Comparison of ENCODE assay signal across 12 cellular contexts in genomic region chr17:7550359-7550758, GRCh38. TPM values are rescaled to one million over a fixed set of nuclear protein-coding genes. Genes with fewer than 3 reads are reported as not detected.
A peak's percentile ranks its signal among the peaks of the same experiment; 100 is the strongest.
DNase-seq lines count a peak whose midpoint lies in the region; ATAC-seq and TF ChIP-seq lines count a peak whose summit lies in the region.
"Had no signal": no experiment of that assay in that cellular context is flagged by ENCODE, and none has a peak within 500 bp of the region (broad histone marks: within the 10 kb centered on the region; RNA-seq: fewer than 3 reads in every experiment).

No MANE protein-coding gene starts in this region.

- H3K27me3 ChIP-seq in thoracic aorta (replicated peaks; ENCODE audit: insufficient read depth), result no peaks in the 10 kb centered on the region

- no peak overlapping the region for H2AFZ ChIP-seq in OCI-LY7 (ENCODE audit: low read length)

- H3K36me3 ChIP-seq in thoracic aorta, result peaks cover 3% of the 10 kb centered on the region
- no peaks in the 10 kb centered on the region for H3K36me3 ChIP-seq in OCI-LY7 (ENCODE audit: insufficient read depth, low read length)
- H3K36me3 ChIP-seq: cardiac muscle cell had no signal

- no peaks in the 10 kb centered on the region for H4K20me1 ChIP-seq in OCI-LY7 (ENCODE audit: insufficient read depth, low read length)

- H3K4me3 Mint-ChIP-seq in activated naive CD4-positive, alpha-beta T cell treated with anti-CD3 and anti-CD28 coated beads, Interleukin-2, amount 50 U/mL, for 24 hours, result peak overlapping the region; percentile 66
- H3K4me3 Mint-ChIP-seq in activated naive CD4-positive, alpha-beta T cell treated with anti-CD3 and anti-CD28 coated beads for 36 hours, result no peak overlapping the region
- H3K4me3 Mint-ChIP-seq in activated T-helper 17 cell treated with anti-CD3 and anti-CD28 coated beads, Interleukin-2, amount 50 U/mL, for 72 hours, result peak overlapping the region; percentile 77

- H3K4me3 ChIP-seq in thoracic aorta, result peak overlapping the region; percentile 85
- H3K4me3 ChIP-seq in OCI-LY7 (ENCODE audit: low read depth, low read length, poor library complexity, severe bottlenecking), result no peak overlapping the region
- H3K4me3 ChIP-seq: cardiac muscle cell had no signal

- intact Hi-C loops in activated naive CD4-positive, alpha-beta T cell treated with anti-CD3 and anti-CD28 coated beads for 36 hours (cut with micrococcal nuclease), result no loop called here
- intact Hi-C loops in OCI-LY7 (cut with micrococcal nuclease; ENCODE audit: unreplicated experiment), result no loop called here

- no TSS peak for BruUV-seq in OCI-LY7 (replicated peaks; lab: Mats Ljungman, UMichigan)

- CTCF ChIA-PET in activated naive CD4-positive, alpha-beta T cell treated with anti-CD3 and anti-CD28 coated beads for 36 hours (lab: Charles Lee), result interaction anchor here (0.6 to 2.5 kb wide), 2 partner anchors 10 to 27 kb away, joined by 3 to 14 read pairs; no protein-coding TSS in a partner anchor
- CTCF ChIA-PET in OCI-LY7 (lab: Charles Lee; ENCODE audit: unreplicated experiment), result no interaction called here

- TF ChIP-seq CTCF in thoracic aorta (IDR thresholded peaks at IDR 0.05) (no peak), OCI-LY7 (conservative IDR thresholded peaks at IDR 0.05; ENCODE audit: low read length) (no peak)

- H3K4me2 ChIP-seq in OCI-LY7 (ENCODE audit: low read length), result no peak overlapping the region

- no peak overlapping the region for H3K27ac Mint-ChIP-seq in activated naive CD4-positive, alpha-beta T cell treated with anti-CD3 and anti-CD28 coated beads, Interleukin-2, amount 50 U/mL, for 24 hours
- no peak overlapping the region for H3K27ac Mint-ChIP-seq in activated naive CD4-positive, alpha-beta T cell treated with anti-CD3 and anti-CD28 coated beads for 36 hours
- H3K27ac Mint-ChIP-seq in activated T-helper 17 cell treated with anti-CD3 and anti-CD28 coated beads, Interleukin-2, amount 50 U/mL, for 72 hours, result no peak overlapping the region

- H3K27ac ChIP-seq in thoracic aorta, result peak overlapping the region; percentile 73 to 91
- H3K27ac ChIP-seq in OCI-LY7 (ENCODE audit: low read depth, low read length, poor library complexity, severe bottlenecking), result no peak overlapping the region
- H3K27ac ChIP-seq: cardiac muscle cell had no signal

- peaks cover 63% of the 10 kb centered on the region for H3K4me1 Mint-ChIP-seq in activated naive CD4-positive, alpha-beta T cell treated with anti-CD3 and anti-CD28 coated beads, Interleukin-2, amount 50 U/mL, for 24 hours
- peaks cover 54% of the 10 kb centered on the region for H3K4me1 Mint-ChIP-seq in activated naive CD4-positive, alpha-beta T cell treated with anti-CD3 and anti-CD28 coated beads for 36 hours (ENCODE audit: low read depth)
- peaks cover 41% of the 10 kb centered on the region for H3K4me1 Mint-ChIP-seq in activated T-helper 17 cell treated with anti-CD3 and anti-CD28 coated beads, Interleukin-2, amount 50 U/mL, for 72 hours

- no peaks in the 10 kb centered on the region for H3K79me2 ChIP-seq in OCI-LY7 (ENCODE audit: insufficient read depth, low read depth, low read length)

- H3K9me3 ChIP-seq in thoracic aorta (no peaks in the 10 kb centered on the region), OCI-LY7 (ENCODE audit: low read length) (no peaks in the 10 kb centered on the region)

- no peaks in the 10 kb centered on the region for H3K27me3 Mint-ChIP-seq in activated naive CD4-positive, alpha-beta T cell treated with anti-CD3 and anti-CD28 coated beads, Interleukin-2, amount 50 U/mL, for 24 hours
- H3K27me3 Mint-ChIP-seq in activated naive CD4-positive, alpha-beta T cell treated with anti-CD3 and anti-CD28 coated beads for 36 hours (ENCODE audit: low read depth), result no peaks in the 10 kb centered on the region
- no peaks in the 10 kb centered on the region for H3K27me3 Mint-ChIP-seq in activated T-helper 17 cell treated with anti-CD3 and anti-CD28 coated beads, Interleukin-2, amount 50 U/mL, for 72 hours

- DNase-seq in activated naive CD4-positive, alpha-beta T cell treated with anti-CD3 and anti-CD28 coated beads for 36 hours, result no peak
- DNase-seq in myocyte (ENCODE audit: low read depth), result peak; percentile 56
- DNase-seq in thoracic aorta (ENCODE audit: low spot score), result no peak
- no peak for DNase-seq in OCI-LY7 (ENCODE audit: low spot score)
- no peak for DNase-seq in SKM-1 treated with dmso at 0.1 percent for 144 hours (lab: John Stamatoyannopoulos, UW; ENCODE audit: unreplicated experiment)
- DNase-seq: NCI-H1417 treated with DMSO at 0.1 percent for 48 hours, NCI-H774, SHP77 treated with DMSO at 0.1 percent for 48 hours had no signal

- no peaks in the 10 kb centered on the region for H3K36me3 Mint-ChIP-seq in activated naive CD4-positive, alpha-beta T cell treated with anti-CD3 and anti-CD28 coated beads, Interleukin-2, amount 50 U/mL, for 24 hours
- no peaks in the 10 kb centered on the region for H3K36me3 Mint-ChIP-seq in activated naive CD4-positive, alpha-beta T cell treated with anti-CD3 and anti-CD28 coated beads for 36 hours (ENCODE audit: low read depth)
- H3K36me3 Mint-ChIP-seq in activated T-helper 17 cell treated with anti-CD3 and anti-CD28 coated beads, Interleukin-2, amount 50 U/mL, for 72 hours (ENCODE audit: low read depth), result peaks cover 14% of the 10 kb centered on the region

- no peaks in the 10 kb centered on the region for H3K9me3 Mint-ChIP-seq in activated naive CD4-positive, alpha-beta T cell treated with anti-CD3 and anti-CD28 coated beads, Interleukin-2, amount 50 U/mL, for 24 hours
- H3K9me3 Mint-ChIP-seq in activated naive CD4-positive, alpha-beta T cell treated with anti-CD3 and anti-CD28 coated beads for 36 hours, result no peaks in the 10 kb centered on the region
- H3K9me3 Mint-ChIP-seq in activated T-helper 17 cell treated with anti-CD3 and anti-CD28 coated beads, Interleukin-2, amount 50 U/mL, for 72 hours, result no peaks in the 10 kb centered on the region

- POLR2A ChIA-PET in OCI-LY7 (lab: Charles Lee), result no interaction called here

- ATAC-seq in activated T-helper 17 cell treated with anti-CD3 and anti-CD28 coated beads, Interleukin-2, amount 50 U/mL, for 72 hours (replicated peaks), result no peak
- ATAC-seq in thoracic aorta (ENCODE audit: insufficient number of reproducible peaks, low FRiP score, low read depth), result no peak
- ATAC-seq in GM18909 (IDR thresholded peaks at IDR 0.05; ENCODE audit: poor library complexity, unreplicated experiment), result no peak

- H3K9me2 ChIP-seq in OCI-LY7 (ENCODE audit: insufficient read depth, low read length), result no peaks in the 10 kb centered on the region

- H3K4me1 ChIP-seq in thoracic aorta (ENCODE audit: control insufficient read depth in 1 of 2, low read depth in 2 of 2) (peaks cover 10 to 21% of the 10 kb centered on the region in 2 donors), OCI-LY7 (ENCODE audit: insufficient read depth, low read length, poor library complexity, severe bottlenecking) (peaks cover 14% of the 10 kb centered on the region)

RNA-seq across cellular contexts. Expression of gene TNFSF12, which starts 1.5 kb away (rescaled TPM):
- total RNA-seq in activated naive CD4-positive, alpha-beta T cell treated with anti-CD3 and anti-CD28 coated beads for 36 hours, result 1 to 10 TPM; 5.8 to 7.4 TPM
- total RNA-seq in activated T-helper 17 cell treated with anti-CD3 and anti-CD28 coated beads, Interleukin-2, amount 50 U/mL, for 72 hours, result 10 to 100 TPM; 27.4 to 44.2 TPM
- total RNA-seq in myocyte (7.4 and 8.6 TPM in 2 replicates), thoracic aorta (10 to 100 TPM; 54.6 to 98.3 TPM), OCI-LY7 (2022) (not detected in 2 replicates)
- 13.4 TPM for polyA plus RNA-seq in myocyte (2012)
- total RNA-seq in OCI-LY7 (2014; rRNA removed; shearing (Covaris generic)), result not detected in 2 replicates

RNA-seq across cellular contexts. Expression of gene TNFSF13, which starts 8.2 kb away (rescaled TPM):
- 1 to 10 TPM; 2.1 to 2.6 TPM for total RNA-seq in activated naive CD4-positive, alpha-beta T cell treated with anti-CD3 and anti-CD28 coated beads for 36 hours
- total RNA-seq in activated T-helper 17 cell treated with anti-CD3 and anti-CD28 coated beads, Interleukin-2, amount 50 U/mL, for 72 hours, result 1 to 10 TPM; 1.5 to 1.9 TPM
- 0.11 TPM in 1 of 2 replicates, not detected in the other for total RNA-seq in myocyte
- 1.8 TPM for polyA plus RNA-seq in myocyte (2012)
- total RNA-seq in thoracic aorta, result 10 to 100 TPM; 40.5 to 49.2 TPM
- 0.49 and 0.98 TPM in 2 replicates for total RNA-seq in OCI-LY7 (2014; rRNA removed; shearing (Covaris generic))
- total RNA-seq in OCI-LY7 (2022), result 4.8 and 6.0 TPM in 2 replicates

RNA-seq across cellular contexts. Expression of gene SENP3, which starts 11.4 kb away (rescaled TPM):
- 10 to 100 TPM; 43.2 to 46.9 TPM for total RNA-seq in activated naive CD4-positive, alpha-beta T cell treated with anti-CD3 and anti-CD28 coated beads for 36 hours
- total RNA-seq in activated T-helper 17 cell treated with anti-CD3 and anti-CD28 coated beads, Interleukin-2, amount 50 U/mL, for 72 hours, result 10 to 100 TPM; 28.9 to 59.3 TPM
- total RNA-seq in myocyte, result 93.6 and 114 TPM in 2 replicates
- 58.1 TPM for polyA plus RNA-seq in myocyte (2012)
- total RNA-seq in thoracic aorta, result 10 to 100 TPM; 47.0 to 80.7 TPM
- total RNA-seq in OCI-LY7 (2014; rRNA removed; shearing (Covaris generic)), result 100 and 102 TPM in 2 replicates
- total RNA-seq in OCI-LY7 (2022), result 62.4 and 77.6 TPM in 2 replicates

RNA-seq across cellular contexts. Expression of gene CD68, which starts 29.1 kb away (rescaled TPM):
- total RNA-seq in activated naive CD4-positive, alpha-beta T cell treated with anti-CD3 and anti-CD28 coated beads for 36 hours, result 10 to 100 TPM; 11.6 to 12.6 TPM
- 10 to 100 TPM; 17.5 to 51.8 TPM for total RNA-seq in activated T-helper 17 cell treated with anti-CD3 and anti-CD28 coated beads, Interleukin-2, amount 50 U/mL, for 72 hours
- 7.6 and 9.1 TPM in 2 replicates for total RNA-seq in myocyte
- 13.6 TPM for polyA plus RNA-seq in myocyte (2012)
- total RNA-seq in thoracic aorta, result 100 to 1,000 TPM in 1 of 2 donors, 10 to 100 TPM in 1; 70.8 to 133 TPM
- 0.10 and 0.54 TPM in 2 replicates for total RNA-seq in OCI-LY7 (2014; rRNA removed; shearing (Covaris generic))
- 0.44 and 0.72 TPM in 2 replicates for total RNA-seq in OCI-LY7 (2022)

RNA-seq across cellular contexts. Expression of gene MPDU1, which starts 33.3 kb away (rescaled TPM):
- 10 to 100 TPM; 48.8 to 53.5 TPM for total RNA-seq in activated naive CD4-positive, alpha-beta T cell treated with anti-CD3 and anti-CD28 coated beads for 36 hours
- total RNA-seq in activated T-helper 17 cell treated with anti-CD3 and anti-CD28 coated beads, Interleukin-2, amount 50 U/mL, for 72 hours, result 10 to 100 TPM; 58.3 to 96.4 TPM
- total RNA-seq in myocyte, result 185 and 199 TPM in 2 replicates
- 61.3 TPM for polyA plus RNA-seq in myocyte (2012)
- total RNA-seq in thoracic aorta, result 10 to 100 TPM; 31.1 to 38.9 TPM
- total RNA-seq in OCI-LY7 (2014; rRNA removed; shearing (Covaris generic)), result 30.4 and 34.5 TPM in 2 replicates
- total RNA-seq in OCI-LY7 (2022), result 21.3 and 26.1 TPM in 2 replicates

Comparison
In these comparisons a context has a peak if more than half of its experiments do, and no peak if none do; other contexts are left out.
1. RNA of gene TNFSF13, which starts 8.2 kb away (total RNA-seq): 40.5 to 49.2 TPM in thoracic aorta; 0.49 to 6.0 TPM in OCI-LY7, 2.1 to 2.6 TPM in activated naive CD4-positive, alpha-beta T cell treated with anti-CD3 and anti-CD28 coated beads for 36 hours, 1.5 to 1.9 TPM in activated T-helper 17 cell treated with anti-CD3 and anti-CD28 coated beads, Interleukin-2, amount 50 U/mL, for 72 hours and 0.11 TPM in myocyte; every median in the first group is over 4 times any median in the second.